19 cellular contexts compared by ENCODE assay signal in the genomic region with DNA sequence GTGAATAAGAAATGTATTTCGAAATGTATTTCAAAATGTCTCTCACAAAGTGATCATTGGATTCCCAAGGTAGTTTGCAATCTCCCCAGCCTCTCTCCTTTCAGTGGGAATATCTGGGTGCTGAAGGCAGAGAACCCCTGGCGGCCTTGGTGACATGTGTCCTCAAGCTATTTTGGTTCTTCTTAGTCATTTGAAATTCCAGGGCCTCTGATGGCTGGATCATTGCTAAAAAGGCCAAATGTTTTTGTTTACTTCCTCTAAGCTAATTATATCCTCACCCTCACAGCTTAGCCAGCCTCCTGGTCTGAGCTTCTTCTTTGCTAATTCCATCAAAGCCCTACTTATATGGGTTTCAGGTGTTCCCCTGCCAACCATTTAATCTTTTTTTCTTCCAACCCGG.
A peak's percentile ranks its signal among the peaks of the same experiment; 100 is the strongest.
DNase-seq lines count a peak whose midpoint lies in the region; ATAC-seq and TF ChIP-seq lines count a peak whose summit lies in the region.
"Had no signal": no experiment of that assay in that cellular context is flagged by ENCODE, and none has a peak within 500 bp of the region (broad histone marks: within the 10 kb centered on the region; RNA-seq: fewer than 3 reads in every experiment).

No MANE protein-coding gene starts in this region.

- ATAC-seq in GM18520 (IDR thresholded peaks at IDR 0.05; ENCODE audit: unreplicated experiment) (no peak), HG02884 (IDR thresholded peaks at IDR 0.05; ENCODE audit: unreplicated experiment) (no peak)

- no peak overlapping the region for H3K27ac ChIP-seq in SK-N-SH (ENCODE audit: low read depth in 2 of 2, low read length in 1 of 2)
- H3K27ac ChIP-seq: epithelial cell of prostate, KMS-11, SK-N-MC had no signal

- DNase-seq in AG20443 (ENCODE audit: low spot score) = peak; percentile 17
- DNase-seq in HCEC 1CT = peak; percentile 49
- DNase-seq in RPMI7951 (ENCODE audit: low read depth) = peak; percentile 19
- DNase-seq in iPS-NIHi7 (ENCODE audit: extremely low spot score) = peak; percentile 14
- no peak for DNase-seq in NCI-H1436 treated with DMSO at 0.1 percent for 48 hours (lab: John Stamatoyannopoulos, UW)
- DNase-seq in SK-N-SH = no peak
- DNase-seq: activated CD4-positive, alpha-beta T cell treated with anti-CD3 and anti-CD28 coated beads, Interleukin-2, amount 10 ng/mL, durations not matched to agents 24 days and 14 days; AML-193; cortex of kidney; islet precursor cell; midbrain; NCI-H1436; occipital lobe; stimulated activated CD4-positive, alpha-beta T cell treated with anti-CD3 and anti-CD28 coated beads, Interleukin-2, amount 100 ng/mL, for 48 hours had no signal

- no peak overlapping the region for H3K9ac ChIP-seq in SK-N-SH
- H3K9ac ChIP-seq: KMS-11 had no signal

- H3K9me2 ChIP-seq in SK-N-SH = no peaks in the 10 kb centered on the region

- H3F3A ChIP-seq in SK-N-SH (replicated peaks; ENCODE audit: insufficient read depth) = no peaks in the 10 kb centered on the region

- no peaks in the 10 kb centered on the region for H4K20me1 ChIP-seq in SK-N-SH (ENCODE audit: insufficient read depth)

- no peaks in the 10 kb centered on the region for H3K9me3 ChIP-seq in SK-N-SH

- no peaks in the 10 kb centered on the region for H3K4me1 ChIP-seq in SK-N-SH (ENCODE audit: control insufficient read depth in 1 of 2, insufficient read depth in 2 of 2, low read depth in 1 of 2, low read length in 1 of 2)

- no peak overlapping the region for H3K4me3 ChIP-seq in SK-N-SH (ENCODE audit: low read depth in 2 of 2, low read length in 1 of 2)
- H3K4me3 ChIP-seq: SK-N-MC had no signal

- no peak for TF ChIP-seq EP300 in SK-N-SH (IDR thresholded peaks at IDR 0.05; ENCODE audit: borderline replicate concordance in 1 of 2, low read depth in 1 of 2, low read length in 1 of 2)

- H3K4me2 ChIP-seq in SK-N-SH = no peak overlapping the region
- H3K4me2 ChIP-seq: KMS-11 had no signal

- H3K79me2 ChIP-seq in SK-N-SH (ENCODE audit: insufficient read depth) = no peaks in the 10 kb centered on the region

- no peaks in the 10 kb centered on the region for H3K27me3 ChIP-seq in SK-N-SH (ENCODE audit: insufficient read depth)

- CTCF ChIA-PET in SK-N-SH (lab: Yijun Ruan, JAX) = interaction anchor here (1.0 to 4.9 kb wide), 8 partner anchors 8 to 382 kb away, joined by 3 to 29 read pairs (median 4); partner anchors contain the start of gene CTH

- TF ChIP-seq CTCF in SK-N-SH (IDR thresholded peaks at IDR 0.05) = no peak

- POLR2A ChIA-PET in SK-N-SH (lab: Yijun Ruan, JAX) = no interaction called here

- 76% methylated on average over 3 of the region's 3 CpGs for WGBS in SK-N-SH (ENCODE audit: low lambda C conversion rate)

- no peaks in the 10 kb centered on the region for H3K36me3 ChIP-seq in SK-N-SH (replicated peaks in 1 of 2; ENCODE audit: control insufficient read depth in 1 of 2, insufficient read depth in 2 of 2, low read length in 1 of 2)

- H2AFZ ChIP-seq in SK-N-SH (ENCODE audit: low read depth) = no peak overlapping the region; the same call in 1 of the 2 replicates

- no peak for TF ChIP-seq RAD21 in SK-N-SH (IDR thresholded peaks at IDR 0.05; ENCODE audit: low read length)

TF ChIP-seq in SK-N-SH, 30 proteins besides CTCF, POLR2A, EP300 and RAD21:
- TF ChIP-seq NRF1 (IDR thresholded peaks at IDR 0.05; ENCODE audit: low read depth, low read length) (no peak), IRF3 (IDR thresholded peaks at IDR 0.05; ENCODE audit: low read depth, low read length) (no peak), TCF12 (IDR thresholded peaks at IDR 0.05) (no peak), RXRA (IDR thresholded peaks at IDR 0.05; ENCODE audit: borderline replicate concordance, low read depth) (no peak), NFIC (IDR thresholded peaks at IDR 0.05; ENCODE audit: borderline replicate concordance) (no peak), ELF1 (IDR thresholded peaks at IDR 0.05) (no peak), MXI1 (IDR thresholded peaks at IDR 0.05; ENCODE audit: low read depth, low read length) (no peak), POLR2AphosphoS5 (IDR thresholded peaks at IDR 0.05; ENCODE audit: low read depth, low read length) (no peak)
- TF ChIP-seq, protein P1, sequence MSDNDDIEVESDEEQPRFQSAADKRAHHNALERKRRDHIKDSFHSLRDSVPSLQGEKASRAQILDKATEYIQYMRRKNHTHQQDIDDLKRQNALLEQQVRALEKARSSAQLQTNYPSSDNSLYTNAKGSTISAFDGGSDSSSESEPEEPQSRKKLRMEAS (IDR thresholded peaks at IDR 0.05; ENCODE audit: low read depth) = no peak
TF ChIP-seq in SK-N-SH: peak in this region for 0.

Comparison
In these comparisons a context has a peak if more than half of its experiments do, and no peak if none do; other contexts are left out.
1. DNase-seq: peak in AG20443 (single experiment), HCEC 1CT (single experiment), RPMI7951 (single experiment) and iPS-NIHi7 (single experiment); none in NCI-H1436 treated with DMSO at 0.1 percent for 48 hours (single experiment) and SK-N-SH (single experiment).